In the genomic region with DNA sequence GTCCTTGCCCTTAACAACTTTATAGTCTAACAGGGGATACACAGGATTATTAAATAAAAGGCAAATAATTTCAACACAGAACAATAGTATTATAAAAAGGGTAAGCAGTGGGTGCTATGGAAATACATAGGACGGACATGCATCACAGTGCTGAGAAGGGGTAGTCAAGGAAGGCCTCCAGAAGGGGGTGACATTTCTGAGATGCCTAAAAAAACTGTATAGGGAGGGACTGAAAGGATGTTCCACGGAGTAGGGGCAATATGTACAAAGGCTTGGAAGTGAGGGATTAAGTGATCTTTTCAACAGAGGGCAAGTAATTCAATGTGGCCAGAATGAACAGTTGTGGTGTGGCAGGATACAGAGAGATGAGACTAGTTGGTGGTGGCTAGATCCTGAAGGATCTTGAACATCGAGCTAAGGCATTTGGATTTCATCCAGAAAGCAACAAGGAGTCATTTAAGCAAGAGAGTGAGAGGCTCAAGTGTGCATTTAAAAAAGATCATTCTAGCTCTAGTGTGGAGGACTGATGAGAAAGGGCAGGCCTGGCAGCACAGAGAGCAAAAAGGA, we compare ENCODE assay signal across 29 cellular contexts.
"Had no signal": no experiment of that assay in that cellular context is flagged by ENCODE, and none has a peak within 500 bp of the region (broad histone marks: within the 10 kb centered on the region; RNA-seq: fewer than 3 reads in every experiment).

No MANE protein-coding gene starts in this region.

- ATAC-seq: left colon; left lung; lower lobe of right lung; natural killer cell; pancreas; stimulated activated naive B cell treated with anti-CD40 and anti-IgM and Interleukin-4, amounts not matched to agents 10 μg/mL and 1 μg/mL and 100 μg/mL, for 72 hours; stimulated activated naive CD8-positive, alpha-beta T cell treated with anti-CD3 and anti-CD28 coated beads, Interleukin-15, Interleukin-2, amounts not matched to agents 100 U/mL and 50 U/mL, for 24 hours had no signal

- H3K4me3 ChIP-seq: left lung, lower lobe of right lung, pancreas, prostate gland, sigmoid colon, smooth muscle cell, stomach, testis, thyroid gland, transverse colon, upper lobe of left lung, vagina had no signal

- H3K27ac ChIP-seq: left lung, lower lobe of right lung, pancreas, prostate gland, sigmoid colon, stomach, testis, thyroid gland, transverse colon, upper lobe of left lung, vagina had no signal

- H3K4me2 ChIP-seq: smooth muscle cell had no signal

- H3K27me3 ChIP-seq: left lung, pancreas, sigmoid colon, stomach, testis, thyroid gland, transverse colon, upper lobe of left lung, vagina had no signal

- H3K4me1 ChIP-seq: left lung, lower lobe of right lung, prostate gland, sigmoid colon, testis, thyroid gland, transverse colon, upper lobe of left lung, vagina had no signal

- DNase-seq: hypothalamus; immature natural killer cell; kidney; left colon; left lung; lower lobe of right lung; mammary epithelial cell; mesenchymal stem cell; naive B cell; natural killer cell; pancreas; posterior cingulate gyrus; retina; right cardiac atrium; sigmoid colon; stimulated activated CD4-positive, alpha-beta T cell treated with anti-CD3 and anti-CD28 coated beads, Interleukin-1b, Interleukin-23, amount 100 ng/mL, for 48 hours; stimulated activated CD4-positive, alpha-beta T cell treated with anti-CD3 and anti-CD28 coated beads, Interleukin-2, amount 100 ng/mL, for 48 hours; stimulated activated CD4-positive, alpha-beta T cell treated with anti-CD3 and anti-CD28 coated beads, Interleukin-4, amount 100 ng/mL, for 4 hours; stimulated activated naive B cell treated with anti-CD40 and anti-IgM and Interleukin-4, amounts not matched to agents 10 μg/mL and 1 μg/mL and 100 μg/mL, for 72 hours; stimulated activated naive CD8-positive, alpha-beta T cell treated with anti-CD3 and anti-CD28 coated beads, Interleukin-15, Interleukin-2, amounts not matched to agents 100 U/mL and 50 U/mL, for 24 hours; stomach; testis; thyroid gland; transverse colon; upper lobe of left lung had no signal

- FAIRE-seq: islet of Langerhans, kidney, pancreas had no signal

- H3K36me3 ChIP-seq: left lung, lower lobe of right lung, pancreas, prostate gland, sigmoid colon, stomach, thyroid gland, transverse colon, upper lobe of left lung, vagina had no signal

- H3K9me3 ChIP-seq: left lung, lower lobe of right lung, pancreas, prostate gland, sigmoid colon, stomach, testis, thyroid gland, transverse colon, upper lobe of left lung, vagina had no signal
